ENCODE assay signal across 1 cellular context in the genomic region with DNA sequence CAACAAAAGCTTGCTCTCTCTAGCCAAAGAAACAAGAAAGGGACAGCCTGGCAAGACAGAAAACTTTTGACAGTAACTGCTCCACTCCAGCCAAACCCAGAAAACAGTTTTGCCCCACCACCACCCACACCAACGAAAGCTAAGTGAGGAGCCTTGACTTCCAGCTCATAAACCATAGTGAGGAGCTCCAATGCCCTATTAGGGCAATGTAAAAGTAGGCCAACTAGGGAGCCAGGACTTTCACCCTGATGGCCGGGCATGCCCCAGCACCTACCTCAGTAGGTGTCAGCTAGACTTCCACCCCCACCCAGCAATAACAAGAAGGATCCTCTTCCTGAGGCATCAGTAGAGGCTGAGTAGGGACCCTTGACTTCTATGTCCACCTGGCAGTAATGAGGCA.
TF ChIP-seq lines count a peak whose summit lies in the region.

No MANE protein-coding gene starts in this region.

TF ChIP-seq in H1, 55 proteins besides CTCF, POLR2A, EP300 and RAD21:
- TF ChIP-seq, protein P1, sequence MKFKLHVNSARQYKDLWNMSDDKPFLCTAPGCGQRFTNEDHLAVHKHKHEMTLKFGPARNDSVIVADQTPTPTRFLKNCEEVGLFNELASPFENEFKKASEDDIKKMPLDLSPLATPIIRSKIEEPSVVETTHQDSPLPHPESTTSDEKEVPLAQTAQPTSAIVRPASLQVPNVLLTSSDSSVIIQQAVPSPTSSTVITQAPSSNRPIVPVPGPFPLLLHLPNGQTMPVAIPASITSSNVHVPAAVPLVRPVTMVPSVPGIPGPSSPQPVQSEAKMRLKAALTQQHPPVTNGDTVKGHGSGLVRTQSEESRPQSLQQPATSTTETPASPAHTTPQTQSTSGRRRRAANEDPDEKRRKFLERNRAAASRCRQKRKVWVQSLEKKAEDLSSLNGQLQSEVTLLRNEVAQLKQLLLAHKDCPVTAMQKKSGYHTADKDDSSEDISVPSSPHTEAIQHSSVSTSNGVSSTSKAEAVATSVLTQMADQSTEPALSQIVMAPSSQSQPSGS (IDR thresholded peaks at IDR 0.05; ENCODE audit: low read length), result no peak
- TF ChIP-seq ZNF274 (IDR thresholded peaks at IDR 0.05; ENCODE audit: borderline replicate concordance, extremely low read depth, low read length), result no peak
- no peak for TF ChIP-seq PHF8 (conservative IDR thresholded peaks at IDR 0.05; ENCODE audit: low read depth, low read length)
- no peak for TF ChIP-seq TAF7 (optimal IDR thresholded peaks at IDR 0.05; ENCODE audit: borderline replicate concordance, low read depth, low read length)
- TF ChIP-seq TBP (IDR thresholded peaks at IDR 0.05; ENCODE audit: low read depth, low read length), result no peak
- TF ChIP-seq CHD2 (IDR thresholded peaks at IDR 0.05; ENCODE audit: low read length), result no peak
- TF ChIP-seq SIRT6 (IDR thresholded peaks at IDR 0.05; ENCODE audit: low read length), result no peak
- TF ChIP-seq JUN (IDR thresholded peaks at IDR 0.05; ENCODE audit: low read depth, low read length), result no peak
- no peak for TF ChIP-seq FOSL1 (IDR thresholded peaks at IDR 0.05; ENCODE audit: insufficient read depth, low read depth, low read length)
- no peak for TF ChIP-seq BCL11A (IDR thresholded peaks at IDR 0.05; ENCODE audit: low read depth in 2 of 2, low read length in 2 of 2)
- TF ChIP-seq, protein P2, sequence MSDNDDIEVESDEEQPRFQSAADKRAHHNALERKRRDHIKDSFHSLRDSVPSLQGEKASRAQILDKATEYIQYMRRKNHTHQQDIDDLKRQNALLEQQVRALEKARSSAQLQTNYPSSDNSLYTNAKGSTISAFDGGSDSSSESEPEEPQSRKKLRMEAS (IDR thresholded peaks at IDR 0.05), result no peak
